Comparison of ENCODE assay signal across 19 cellular contexts in the genomic region with DNA sequence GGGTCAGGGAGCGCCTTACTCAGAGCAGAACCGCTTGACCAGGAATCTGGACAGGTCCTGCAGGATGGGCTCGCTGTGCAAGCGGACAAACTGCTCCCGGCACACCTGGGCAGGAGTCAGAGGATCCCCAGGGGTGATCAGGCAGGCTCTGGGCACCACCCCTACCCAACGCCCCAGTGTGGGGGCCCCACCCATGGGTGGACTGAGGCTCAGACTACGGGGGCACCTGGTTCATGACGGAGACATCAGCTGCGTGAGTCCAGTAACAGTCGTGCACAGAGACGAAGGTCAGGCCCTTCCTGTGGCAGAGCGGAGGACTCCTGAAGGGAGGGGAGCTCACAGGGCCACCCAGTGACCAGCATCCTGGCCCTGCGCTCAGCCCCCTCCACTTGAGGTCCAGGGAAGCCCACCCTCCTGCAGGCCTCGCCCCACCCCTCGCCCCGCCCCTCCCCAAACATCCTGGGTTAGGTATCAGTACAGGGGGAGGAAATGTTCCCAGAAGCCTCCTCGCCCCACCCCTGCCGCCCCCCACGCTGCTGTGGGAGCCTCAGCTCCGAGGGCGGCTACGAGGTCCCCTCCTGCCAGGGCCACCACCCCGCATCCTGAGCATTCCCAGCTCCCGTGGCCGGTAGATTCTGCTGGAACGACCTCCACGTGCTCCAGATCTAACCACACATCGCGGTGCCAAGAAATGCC. TPM values are rescaled to one million over a fixed set of nuclear protein-coding genes. Genes with fewer than 3 reads are reported as not detected.
"Had no signal": no experiment of that assay in that cellular context is flagged by ENCODE, and none has a peak within 500 bp of the region (broad histone marks: within the 10 kb centered on the region; RNA-seq: fewer than 3 reads in every experiment).

No MANE protein-coding gene starts in this region.

- H3K27me3 Mint-ChIP-seq: naive thymus-derived CD4-positive, alpha-beta T cell; stimulated activated naive CD8-positive, alpha-beta T cell treated with anti-CD3 and anti-CD28 coated beads, Interleukin-15, Interleukin-2, amounts not matched to agents 100 ng/mL and 50 ng/mL, for 24 hours had no signal

- H3K4me3 Mint-ChIP-seq: naive thymus-derived CD4-positive, alpha-beta T cell; stimulated activated naive CD8-positive, alpha-beta T cell treated with anti-CD3 and anti-CD28 coated beads, Interleukin-15, Interleukin-2, amounts not matched to agents 100 ng/mL and 50 ng/mL, for 24 hours had no signal

- ATAC-seq: left lobe of liver; naive thymus-derived CD4-positive, alpha-beta T cell; sciatic nerve; upper lobe of right lung had no signal

- H3K9me3 Mint-ChIP-seq: naive thymus-derived CD4-positive, alpha-beta T cell; stimulated activated memory B cell treated with anti-CD40 and anti-IgM and Interleukin-4, amounts not matched to agents 10 μg/mL and 1 μg/mL and 100 μg/mL, for 72 hours; stimulated activated naive CD8-positive, alpha-beta T cell treated with anti-CD3 and anti-CD28 coated beads, Interleukin-15, Interleukin-2, amounts not matched to agents 100 ng/mL and 50 ng/mL, for 24 hours had no signal

- DNase-seq: dorsolateral prefrontal cortex; effector CD8-positive, alpha-beta T cell; heart left ventricle; hypothalamus; mammary epithelial cell; naive thymus-derived CD4-positive, alpha-beta T cell; posterior cingulate gyrus; spleen; stimulated activated CD4-positive, alpha-beta T cell treated with anti-CD3 and anti-CD28 coated beads, Interleukin-15, amount 100 ng/mL, for 24 hours; stimulated activated CD4-positive, alpha-beta T cell treated with anti-CD3 and anti-CD28 coated beads, Interleukin-1b, Interleukin-23, amount 100 ng/mL, for 48 hours; stimulated activated CD4-positive, alpha-beta T cell treated with anti-CD3 and anti-CD28 coated beads, Interleukin-4, amount 100 ng/mL, for 24 hours; testis; upper lobe of right lung had no signal

- H3K27ac Mint-ChIP-seq: naive thymus-derived CD4-positive, alpha-beta T cell; stimulated activated naive CD8-positive, alpha-beta T cell treated with anti-CD3 and anti-CD28 coated beads, Interleukin-15, Interleukin-2, amounts not matched to agents 100 ng/mL and 50 ng/mL, for 24 hours had no signal

RNA-seq across cellular contexts. Expression of gene FGF22, which starts 22.0 kb away (rescaled TPM):
- total RNA-seq: mammary epithelial cell, skeletal muscle tissue, vagina had no signal

RNA-seq across cellular contexts. Expression of gene HCN2, which starts 28.0 kb away (rescaled TPM):
- total RNA-seq: skeletal muscle tissue had no signal
